ENCODE assay signal across 18 cellular contexts in genomic region chr2:120436460-120436739, GRCh38.
DNase-seq lines count a peak whose midpoint lies in the region; ATAC-seq and TF ChIP-seq lines count a peak whose summit lies in the region.
"Had no signal": no experiment of that assay in that cellular context is flagged by ENCODE, and none has a peak within 500 bp of the region (broad histone marks: within the 10 kb centered on the region; RNA-seq: fewer than 3 reads in every experiment).

No MANE protein-coding gene starts in this region.

- no peaks in the 10 kb centered on the region for H3K9me2 ChIP-seq in PC-3 (replicated peaks; ENCODE audit: low read length)

- H3K9me3 ChIP-seq in right atrium auricular region (no peaks in the 10 kb centered on the region), PC-3 (ENCODE audit: low read length) (no peaks in the 10 kb centered on the region), vagina (no peaks in the 10 kb centered on the region)
- H3K9me3 ChIP-seq in effector memory CD4-positive, alpha-beta T cell (ENCODE audit: control insufficient read depth, low read length): no peaks in the 10 kb centered on the region

- POLR2A ChIA-PET in PC-3 (lab: Charles Lee; ENCODE audit: unreplicated experiment): no interaction called here

- H3K27ac ChIP-seq in right atrium auricular region (no peak overlapping the region), PC-3 (ENCODE audit: low read length) (0 out of 2 replicates have a peak overlapping the region, but pooled peaks have one; percentile 9), vagina (peak overlapping the region; percentile 59)
- H3K27ac ChIP-seq in effector memory CD4-positive, alpha-beta T cell (ENCODE audit: insufficient read depth, low read length, poor library complexity, severe bottlenecking): no peak overlapping the region

- DNase-seq in cardiac septum (ENCODE audit: low spot score): peak; percentile 29
- no peak for DNase-seq in right atrium auricular region (ENCODE audit: low spot score)
- DNase-seq in PC-3: peak; percentile 49
- DNase-seq in islet precursor cell: peak; percentile 37
- no peak for DNase-seq in vagina (ENCODE audit: extremely low spot score in 2 of 2)
- no peak for DNase-seq in effector memory CD4-positive, alpha-beta T cell
- DNase-seq: ACHN; activated CD4-positive, CD25-positive, alpha-beta regulatory T cell treated with anti-CD3 and anti-CD28 coated beads, Interleukin-2, amount 50 U/mL, for 72 hours; CD4-positive, CD25-positive, alpha-beta regulatory T cell; DMS79; NCI-H1694; NCI-H2171 treated with DMSO at 0.1 percent for 48 hours; occipital lobe; retina; SW 1271 had no signal

- CTCF ChIA-PET in PC-3 (lab: Charles Lee): interaction anchor here (1.3 to 1.4 kb wide), 2 partner anchors 68 to 93 kb away, joined by 6 to 7 read pairs; no protein-coding TSS in a partner anchor

- H3K79me2 ChIP-seq in PC-3 (ENCODE audit: low read length): no peaks in the 10 kb centered on the region

- H3F3A ChIP-seq in PC-3 (ENCODE audit: low read length, unreplicated experiment): no peaks in the 10 kb centered on the region

- no peaks in the 10 kb centered on the region for H4K20me1 ChIP-seq in PC-3 (ENCODE audit: low read length)

- no peak for TF ChIP-seq POLR2A in vagina (IDR thresholded peaks at IDR 0.05)

- H2AFZ ChIP-seq in PC-3 (ENCODE audit: low read length): no peak overlapping the region

- no peak overlapping the region for H3K9ac ChIP-seq in PC-3 (ENCODE audit: low read length)

- no TSS peak for BruUV-seq in PC-3 (replicated peaks; lab: Mats Ljungman, UMichigan)

- intact Hi-C loops in cardiac septum (cut with DNase I): loop anchor here (5.0 kb wide), 1 partner anchor 94 kb away; no protein-coding TSS in a partner anchor
- intact Hi-C loops in PC-3 (cut with micrococcal nuclease): loop anchor here (2.0 kb wide), 2 partner anchors 84 to 238 kb away; no protein-coding TSS in a partner anchor
- intact Hi-C loops in vagina (cut with DNase I): no loop called here

- H3K4me3 ChIP-seq in right atrium auricular region: no peak overlapping the region
- no peak overlapping the region for H3K4me3 ChIP-seq in PC-3 (ENCODE audit: low read length)
- no peak overlapping the region for H3K4me3 ChIP-seq in vagina
- H3K4me3 ChIP-seq in effector memory CD4-positive, alpha-beta T cell (ENCODE audit: insufficient read depth, low read depth, low read length, poor library complexity, severe bottlenecking): no peak overlapping the region

- H3K4me1 ChIP-seq in right atrium auricular region (no peaks in the 10 kb centered on the region), PC-3 (ENCODE audit: insufficient read depth, low read length) (peaks cover 20% of the 10 kb centered on the region), vagina (peaks cover 22% of the 10 kb centered on the region)
- H3K4me1 ChIP-seq in effector memory CD4-positive, alpha-beta T cell (ENCODE audit: control insufficient read depth, insufficient read depth, low read length, poor library complexity, severe bottlenecking): no peaks in the 10 kb centered on the region

- H3K4me2 ChIP-seq in PC-3 (ENCODE audit: low read length): 0 out of 2 replicates have a peak overlapping the region, but pooled peaks have one; percentile 13

- ATAC-seq in PC-3 (peak; percentile 28), HG03520 (IDR thresholded peaks at IDR 0.05; ENCODE audit: unreplicated experiment) (no peak), HG02840 (IDR thresholded peaks at IDR 0.05; ENCODE audit: low FRiP score, unreplicated experiment) (no peak)
- ATAC-seq: stimulated activated effector memory CD8-positive, alpha-beta T cell treated with anti-CD3 and anti-CD28 coated beads, Interleukin-12 subunit alpha, Interleukin-12 subunit beta, amount 100 ng/mL, for 72 hours had no signal

- H3K27me3 ChIP-seq in right atrium auricular region: no peaks in the 10 kb centered on the region
- H3K27me3 ChIP-seq in PC-3 (ENCODE audit: low read length): no peaks in the 10 kb centered on the region
- no peaks in the 10 kb centered on the region for H3K27me3 ChIP-seq in vagina
- no peaks in the 10 kb centered on the region for H3K27me3 ChIP-seq in effector memory CD4-positive, alpha-beta T cell (replicated peaks; ENCODE audit: control insufficient read depth, insufficient read depth, low read length, poor library complexity, severe bottlenecking)

- TF ChIP-seq CTCF in right atrium auricular region (IDR thresholded peaks at IDR 0.05): no peak
- no peak for TF ChIP-seq CTCF in PC-3 (conservative IDR thresholded peaks at IDR 0.05; ENCODE audit: low read depth, low read length)
- no peak for TF ChIP-seq CTCF in vagina (IDR thresholded peaks at IDR 0.05)

- H3K36me3 ChIP-seq in right atrium auricular region: no peaks in the 10 kb centered on the region
- H3K36me3 ChIP-seq in PC-3 (ENCODE audit: low read depth, low read length): no peaks in the 10 kb centered on the region
- H3K36me3 ChIP-seq in vagina: no peaks in the 10 kb centered on the region
- no peaks in the 10 kb centered on the region for H3K36me3 ChIP-seq in effector memory CD4-positive, alpha-beta T cell (ENCODE audit: control insufficient read depth, insufficient read depth, low read length)

Comparison
In these comparisons a context has a peak if more than half of its experiments do, and no peak if none do; other contexts are left out.
1. DNase-seq: peak in cardiac septum (single experiment), PC-3 (single experiment) and islet precursor cell (single experiment); none in right atrium auricular region (single experiment), vagina (0 of 2) and effector memory CD4-positive, alpha-beta T cell (0 of 3).
2. H3K27ac ChIP-seq: peak in PC-3 (single experiment) and vagina (single experiment); none in right atrium auricular region (0 of 2) and effector memory CD4-positive, alpha-beta T cell (single experiment).